ENCODE assay signal across 28 cellular contexts in the genomic region with DNA sequence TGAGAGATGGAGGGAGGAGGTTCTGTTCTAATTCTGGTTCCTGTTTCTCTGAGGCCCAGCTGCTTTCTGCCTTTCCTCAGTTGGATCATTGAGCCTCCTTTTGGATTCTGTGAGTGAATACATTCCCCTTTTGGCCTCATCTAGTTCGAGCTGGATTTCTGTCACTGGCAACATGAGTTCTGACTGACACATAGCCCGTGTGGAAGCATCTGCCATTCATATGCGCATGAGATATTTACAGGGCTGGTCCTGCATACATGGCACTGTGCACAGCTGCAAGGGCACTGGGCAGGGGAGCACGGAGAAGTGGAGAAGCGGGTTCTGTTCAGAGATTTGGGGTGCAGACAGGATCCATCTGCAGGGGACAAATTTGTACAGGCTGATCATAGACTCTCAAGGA.
"Had no signal": no experiment of that assay in that cellular context is flagged by ENCODE, and none has a peak within 500 bp of the region (broad histone marks: within the 10 kb centered on the region; RNA-seq: fewer than 3 reads in every experiment).

No MANE protein-coding gene starts in this region.

- H3K79me2 ChIP-seq: parathyroid adenoma had no signal

- DNase-seq: naive B cell; nephron progenitor cell; occipital lobe; ovary; psoas muscle; right cardiac atrium; right lobe of liver; sigmoid colon; small intestine; stimulated activated CD4-positive, alpha-beta T cell treated with anti-CD3 and anti-CD28 coated beads, Interleukin-15, amount 100 ng/mL, for 24 hours; stimulated activated CD4-positive, alpha-beta T cell treated with anti-CD3 and anti-CD28 coated beads, Interleukin-2, amount 100 ng/mL, for 24 hours; stimulated activated CD4-positive, alpha-beta T cell treated with anti-CD3 and anti-CD28 coated beads, Interleukin-2, amount 100 ng/mL, for 48 hours; stimulated activated CD4-positive, alpha-beta T cell treated with anti-CD3 and anti-CD28 coated beads, Interleukin-4, amount 100 ng/mL, for 24 hours; stimulated activated naive B cell treated with anti-CD40 and anti-IgM and Interleukin-4, amounts not matched to agents 10 μg/mL and 1 μg/mL and 100 μg/mL, for 72 hours; stimulated activated naive CD4-positive, alpha-beta T cell treated with Interleukin-2 at 50 U/mL for 16 hours; substantia nigra; testis; tibial artery; transverse colon; upper lobe of right lung; uterus had no signal

- H3K9ac ChIP-seq: parathyroid adenoma had no signal

- FAIRE-seq: small intestine had no signal

- H3K4me1 Mint-ChIP-seq: naive B cell; naive thymus-derived CD8-positive, alpha-beta T cell; nephron progenitor cell; stimulated activated effector memory CD8-positive, alpha-beta T cell treated with anti-CD3 and anti-CD28 coated beads, Interleukin-12 subunit alpha, Interleukin-12 subunit beta, amount 100 ng/mL, for 72 hours; stimulated activated naive B cell treated with anti-CD40 and anti-IgM and Interleukin-4, amounts not matched to agents 10 μg/mL and 1 μg/mL and 100 μg/mL, for 72 hours had no signal

- H3K27me3 ChIP-seq: ovary, right lobe of liver, sigmoid colon, suprapubic skin, testis, tibial artery, transverse colon, upper lobe of right lung, uterus had no signal

- H3K36me3 ChIP-seq: ovary, right lobe of liver, sigmoid colon, suprapubic skin, tibial artery, transverse colon, upper lobe of right lung, uterus had no signal

- H3K27ac Mint-ChIP-seq: naive thymus-derived CD8-positive, alpha-beta T cell; nephron progenitor cell; progenitor cell of endocrine pancreas; stimulated activated effector memory CD8-positive, alpha-beta T cell treated with anti-CD3 and anti-CD28 coated beads, Interleukin-12 subunit alpha, Interleukin-12 subunit beta, amount 100 ng/mL, for 72 hours; stimulated activated naive B cell treated with anti-CD40 and anti-IgM and Interleukin-4, amounts not matched to agents 10 μg/mL and 1 μg/mL and 100 μg/mL, for 72 hours; stimulated activated naive CD8-positive, alpha-beta T cell treated with anti-CD3 and anti-CD28 coated beads, Interleukin-15, Interleukin-2, amounts not matched to agents 100 ng/mL and 50 ng/mL, for 24 hours; type B pancreatic cell had no signal

- H3K9me3 ChIP-seq: ovary, psoas muscle, right lobe of liver, sigmoid colon, suprapubic skin, testis, tibial artery, transverse colon, upper lobe of right lung, uterus had no signal

- H3K4me3 Mint-ChIP-seq: naive B cell; naive thymus-derived CD8-positive, alpha-beta T cell; nephron progenitor cell; stimulated activated effector memory CD8-positive, alpha-beta T cell treated with anti-CD3 and anti-CD28 coated beads, Interleukin-12 subunit alpha, Interleukin-12 subunit beta, amount 100 ng/mL, for 72 hours; stimulated activated naive B cell treated with anti-CD40 and anti-IgM and Interleukin-4, amounts not matched to agents 10 μg/mL and 1 μg/mL and 100 μg/mL, for 72 hours; stimulated activated naive CD8-positive, alpha-beta T cell treated with anti-CD3 and anti-CD28 coated beads, Interleukin-15, Interleukin-2, amounts not matched to agents 100 ng/mL and 50 ng/mL, for 24 hours; type B pancreatic cell had no signal

- H2AFZ ChIP-seq: parathyroid adenoma had no signal

- H3K4me1 ChIP-seq: parathyroid adenoma, psoas muscle, right lobe of liver, suprapubic skin, testis, tibial artery, transverse colon, upper lobe of right lung, uterus had no signal

- H3K27ac ChIP-seq: ovary, parathyroid adenoma, psoas muscle, right lobe of liver, sigmoid colon, suprapubic skin, testis, tibial artery, transverse colon, upper lobe of right lung, uterus had no signal

- H3K36me3 Mint-ChIP-seq: naive B cell; naive thymus-derived CD8-positive, alpha-beta T cell; stimulated activated effector memory CD8-positive, alpha-beta T cell treated with anti-CD3 and anti-CD28 coated beads, Interleukin-12 subunit alpha, Interleukin-12 subunit beta, amount 100 ng/mL, for 72 hours; stimulated activated naive B cell treated with anti-CD40 and anti-IgM and Interleukin-4, amounts not matched to agents 10 μg/mL and 1 μg/mL and 100 μg/mL, for 72 hours; type B pancreatic cell had no signal

- H3K4me3 ChIP-seq: ovary, psoas muscle, right lobe of liver, sigmoid colon, suprapubic skin, testis, tibial artery, transverse colon, upper lobe of right lung, uterus had no signal

- H3K9me3 Mint-ChIP-seq: naive B cell; naive thymus-derived CD8-positive, alpha-beta T cell; stimulated activated effector memory CD8-positive, alpha-beta T cell treated with anti-CD3 and anti-CD28 coated beads, Interleukin-12 subunit alpha, Interleukin-12 subunit beta, amount 100 ng/mL, for 72 hours; stimulated activated naive B cell treated with anti-CD40 and anti-IgM and Interleukin-4, amounts not matched to agents 10 μg/mL and 1 μg/mL and 100 μg/mL, for 72 hours; stimulated activated naive CD8-positive, alpha-beta T cell treated with anti-CD3 and anti-CD28 coated beads, Interleukin-15, Interleukin-2, amounts not matched to agents 100 ng/mL and 50 ng/mL, for 24 hours had no signal
